ENCODE assay signal across 3 cellular contexts in the genomic region with DNA sequence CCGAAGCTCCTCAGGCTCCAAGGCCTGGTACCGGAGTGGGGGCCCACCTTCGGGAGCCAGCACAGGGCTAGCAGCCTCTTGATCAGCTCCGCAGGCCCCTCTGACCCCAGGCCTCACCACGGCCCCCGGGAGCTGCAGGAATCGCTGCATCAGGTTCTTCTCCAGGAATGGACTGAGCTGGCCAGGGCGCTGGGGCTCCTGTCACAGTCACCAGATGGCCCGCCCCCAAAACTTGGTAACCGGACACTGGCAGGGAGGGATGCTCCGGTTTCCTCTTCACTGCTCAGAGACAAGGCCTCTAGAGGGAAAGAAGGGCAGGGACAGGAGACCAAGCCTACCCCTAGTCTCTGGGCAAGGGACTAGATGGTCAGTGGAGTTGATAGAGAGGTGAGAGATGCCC.
TF ChIP-seq lines count a peak whose summit lies in the region.

No MANE protein-coding gene starts in this region.

TF ChIP-seq in A549, 52 proteins besides CTCF, POLR2A, EP300 and RAD21:
- TF ChIP-seq EHMT2 (IDR thresholded peaks at IDR 0.05; ENCODE audit: low read depth): no peak
- TF ChIP-seq ZC3H11A (IDR thresholded peaks at IDR 0.05): no peak
- TF ChIP-seq ZFP36 (IDR thresholded peaks at IDR 0.05; ENCODE audit: borderline replicate concordance, partially characterized antibody): no peak
- no peak for TF ChIP-seq ZSCAN20 (CRISPR knock-in tag; IDR thresholded peaks at IDR 0.05)
- no peak for TF ChIP-seq FOSL2 (IDR thresholded peaks at IDR 0.05)
- TF ChIP-seq FOSL2 (CRISPR knock-in tag; IDR thresholded peaks at IDR 0.05): no peak
- no peak for TF ChIP-seq ZNF302 (CRISPR knock-in tag; IDR thresholded peaks at IDR 0.05)
- TF ChIP-seq PHF8 (IDR thresholded peaks at IDR 0.05; ENCODE audit: borderline replicate concordance, low read depth): no peak
- TF ChIP-seq HOXB5 (CRISPR knock-in tag; IDR thresholded peaks at IDR 0.05): no peak
- no peak for TF ChIP-seq SREBF2 (IDR thresholded peaks at IDR 0.05)
- TF ChIP-seq MAFK (IDR thresholded peaks at IDR 0.05; ENCODE audit: partially characterized antibody): no peak
- no peak for TF ChIP-seq TFCP2L1 (CRISPR knock-in tag; IDR thresholded peaks at IDR 0.05)
- TF ChIP-seq POLR2AphosphoS2 (conservative IDR thresholded peaks at IDR 0.05; ENCODE audit: low read length): no peak
- no peak for TF ChIP-seq MYC (IDR thresholded peaks at IDR 0.05; ENCODE audit: borderline replicate concordance, low read length)
- TF ChIP-seq TP53 (CRISPR knock-in tag; IDR thresholded peaks at IDR 0.05): no peak
- TF ChIP-seq GATA3 (IDR thresholded peaks at IDR 0.05; ENCODE audit: borderline replicate concordance): no peak
- no peak for TF ChIP-seq RFX5 (IDR thresholded peaks at IDR 0.05)
- TF ChIP-seq HDAC2 (IDR thresholded peaks at IDR 0.05): no peak
- TF ChIP-seq JUN (IDR thresholded peaks at IDR 0.05): no peak

TF ChIP-seq in K562, 482 proteins besides CTCF, POLR2A, EP300 and RAD21:
- TF ChIP-seq ZNF316 (IDR thresholded peaks at IDR 0.05): no peak
- TF ChIP-seq ZNF174 (CRISPR knock-in tag; IDR thresholded peaks at IDR 0.05): no peak
- TF ChIP-seq NFYB (IDR thresholded peaks at IDR 0.05; ENCODE audit: extremely low read depth, insufficient read length): no peak
- TF ChIP-seq, protein P1, sequence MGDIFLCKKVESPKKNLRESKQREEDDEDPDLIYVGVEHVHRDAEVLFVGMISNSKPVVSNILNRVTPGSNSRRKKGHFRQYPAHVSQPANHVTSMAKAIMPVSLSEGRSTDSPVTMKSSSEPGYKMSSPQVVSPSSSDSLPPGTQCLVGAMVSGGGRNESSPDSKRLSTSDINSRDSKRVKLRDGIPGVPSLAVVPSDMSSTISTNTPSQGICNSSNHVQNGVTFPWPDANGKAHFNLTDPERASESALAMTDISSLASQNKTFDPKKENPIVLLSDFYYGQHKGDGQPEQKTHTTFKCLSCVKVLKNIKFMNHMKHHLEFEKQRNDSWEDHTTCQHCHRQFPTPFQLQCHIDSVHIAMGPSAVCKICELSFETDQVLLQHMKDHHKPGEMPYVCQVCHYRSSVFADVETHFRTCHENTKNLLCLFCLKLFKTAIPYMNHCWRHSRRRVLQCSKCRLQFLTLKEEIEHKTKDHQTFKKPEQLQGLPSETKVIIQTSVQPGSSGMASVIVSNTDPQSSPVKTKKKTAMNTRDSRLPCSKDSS (IDR thresholded peaks at IDR 0.05; ENCODE audit: low read depth, partially characterized antibody): no peak
- no peak for TF ChIP-seq GABPB2 (CRISPR knock-in tag; conservative IDR thresholded peaks at IDR 0.05)
- TF ChIP-seq, protein P2, sequence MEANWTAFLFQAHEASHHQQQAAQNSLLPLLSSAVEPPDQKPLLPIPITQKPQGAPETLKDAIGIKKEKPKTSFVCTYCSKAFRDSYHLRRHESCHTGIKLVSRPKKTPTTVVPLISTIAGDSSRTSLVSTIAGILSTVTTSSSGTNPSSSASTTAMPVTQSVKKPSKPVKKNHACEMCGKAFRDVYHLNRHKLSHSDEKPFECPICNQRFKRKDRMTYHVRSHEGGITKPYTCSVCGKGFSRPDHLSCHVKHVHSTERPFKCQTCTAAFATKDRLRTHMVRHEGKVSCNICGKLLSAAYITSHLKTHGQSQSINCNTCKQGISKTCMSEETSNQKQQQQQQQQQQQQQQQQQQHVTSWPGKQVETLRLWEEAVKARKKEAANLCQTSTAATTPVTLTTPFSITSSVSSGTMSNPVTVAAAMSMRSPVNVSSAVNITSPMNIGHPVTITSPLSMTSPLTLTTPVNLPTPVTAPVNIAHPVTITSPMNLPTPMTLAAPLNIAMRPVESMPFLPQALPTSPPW (CRISPR knock-in tag; IDR thresholded peaks at IDR 0.05): 0 out of 2 replicates have a peak, but pooled peaks have one; percentile 17

TF ChIP-seq in HepG2, 621 proteins besides CTCF, POLR2A, EP300 and RAD21:
- TF ChIP-seq KLF11 (CRISPR knock-in tag; IDR thresholded peaks at IDR 0.05) (no peak), HMGA1 (CRISPR knock-in tag; conservative IDR thresholded peaks at IDR 0.05) (no peak), SRY (CRISPR knock-in tag; IDR thresholded peaks at IDR 0.05) (no peak), RBM22 (optimal IDR thresholded peaks at IDR 0.05; ENCODE audit: low read length) (no peak), SCMH1 (CRISPR knock-in tag; IDR thresholded peaks at IDR 0.05; ENCODE audit: borderline replicate concordance) (no peak), IKZF4 (CRISPR knock-in tag; IDR thresholded peaks at IDR 0.05; ENCODE audit: borderline replicate concordance, low read depth, not compliant biosample characterization) (no peak), DNMT3B (CRISPR knock-in tag; conservative IDR thresholded peaks at IDR 0.05) (no peak)
- TF ChIP-seq, protein P3, sequence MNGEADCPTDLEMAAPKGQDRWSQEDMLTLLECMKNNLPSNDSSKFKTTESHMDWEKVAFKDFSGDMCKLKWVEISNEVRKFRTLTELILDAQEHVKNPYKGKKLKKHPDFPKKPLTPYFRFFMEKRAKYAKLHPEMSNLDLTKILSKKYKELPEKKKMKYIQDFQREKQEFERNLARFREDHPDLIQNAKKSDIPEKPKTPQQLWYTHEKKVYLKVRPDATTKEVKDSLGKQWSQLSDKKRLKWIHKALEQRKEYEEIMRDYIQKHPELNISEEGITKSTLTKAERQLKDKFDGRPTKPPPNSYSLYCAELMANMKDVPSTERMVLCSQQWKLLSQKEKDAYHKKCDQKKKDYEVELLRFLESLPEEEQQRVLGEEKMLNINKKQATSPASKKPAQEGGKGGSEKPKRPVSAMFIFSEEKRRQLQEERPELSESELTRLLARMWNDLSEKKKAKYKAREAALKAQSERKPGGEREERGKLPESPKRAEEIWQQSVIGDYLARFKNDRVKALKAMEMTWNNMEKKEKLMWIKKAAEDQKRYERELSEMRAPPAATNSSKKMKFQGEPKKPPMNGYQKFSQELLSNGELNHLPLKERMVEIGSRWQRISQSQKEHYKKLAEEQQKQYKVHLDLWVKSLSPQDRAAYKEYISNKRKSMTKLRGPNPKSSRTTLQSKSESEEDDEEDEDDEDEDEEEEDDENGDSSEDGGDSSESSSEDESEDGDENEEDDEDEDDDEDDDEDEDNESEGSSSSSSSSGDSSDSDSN (CRISPR knock-in tag; IDR thresholded peaks at IDR 0.05): no peak
